In the genomic region with DNA sequence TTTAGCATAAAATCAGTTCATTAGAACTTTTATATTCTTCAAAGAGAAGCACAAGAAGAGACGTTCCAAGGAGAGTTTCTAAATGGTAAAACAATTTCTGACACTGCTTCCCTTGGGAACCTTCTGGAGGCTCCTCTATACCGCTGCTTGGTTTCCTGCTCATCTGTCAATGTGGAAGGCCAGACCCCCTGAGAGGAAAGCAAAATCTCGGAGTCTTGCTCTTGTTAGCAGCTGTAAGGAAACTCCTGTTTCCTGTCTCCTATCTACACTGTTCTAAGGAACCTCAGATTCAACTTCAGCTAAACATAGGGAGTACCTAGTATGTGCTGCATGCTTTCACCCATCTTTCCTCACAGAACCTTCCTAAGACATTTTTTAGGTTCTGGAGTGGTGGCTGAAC, we compare ENCODE assay signal across 17 cellular contexts.
DNase-seq lines count a peak whose midpoint lies in the region; ATAC-seq and TF ChIP-seq lines count a peak whose summit lies in the region.
"Had no signal": no experiment of that assay in that cellular context is flagged by ENCODE, and none has a peak within 500 bp of the region (broad histone marks: within the 10 kb centered on the region; RNA-seq: fewer than 3 reads in every experiment).

No MANE protein-coding gene starts in this region.

- no peak overlapping the region for H2BK120ac ChIP-seq in mesendoderm (ENCODE audit: low read depth, low read length)

- peaks cover 39% of the 10 kb centered on the region for H3K4me1 Mint-ChIP-seq in endothelial cell (ENCODE audit: unreplicated experiment)

- no peak overlapping the region for H3K4me3 ChIP-seq in BLaER1 treated with 17β-estradiol and CSF1 and Interleukin-3, amounts not matched to agents 10 nM and 100 nM
- H3K4me3 ChIP-seq in mesendoderm (ENCODE audit: low read length): no peak overlapping the region
- H3K4me3 ChIP-seq: GM12878 had no signal

- peak overlapping the region in 9 of 11 experiments; percentile 20 to 72 (median 61); a peak in 18 of 22 replicates for H3K4me2 ChIP-seq in BLaER1 treated with 17β-estradiol and CSF1 and Interleukin-3, amounts not matched to agents 10 nM and 100 nM
- no peak overlapping the region for H3K4me2 ChIP-seq in mesendoderm (ENCODE audit: low read length)

- H3K18ac ChIP-seq in mesendoderm (ENCODE audit: low read length): no peak overlapping the region

- H4K20me1 ChIP-seq in BLaER1 treated with 17β-estradiol and CSF1 and Interleukin-3, amounts not matched to agents 10 nM and 100 nM: no peaks in the 10 kb centered on the region

- no peaks in the 10 kb centered on the region for H3K27me3 ChIP-seq in BLaER1 treated with 17β-estradiol and CSF1 and Interleukin-3, amounts not matched to agents 10 nM and 100 nM
- H3K27me3 ChIP-seq in mesendoderm (ENCODE audit: insufficient read depth, low read length, poor library complexity): no peaks in the 10 kb centered on the region

- H2BK5ac ChIP-seq in mesendoderm (ENCODE audit: low read length): no peak overlapping the region

- H3K4me3 Mint-ChIP-seq in endothelial cell (ENCODE audit: unreplicated experiment): peak overlapping the region; percentile 19
- H3K4me3 Mint-ChIP-seq: CD8-positive, alpha-beta T cell; HFFc6 had no signal

- peaks cover 3 to 17% (median 8%) of the 10 kb centered on the region in 11 experiments; a peak in 14 of 22 replicates for H3K9me3 ChIP-seq in BLaER1 treated with 17β-estradiol and CSF1 and Interleukin-3, amounts not matched to agents 10 nM and 100 nM (replicated peaks in 1 of 11)

- no CpG with 5 or more reads among the region's 3 CpGs for WGBS in mesendoderm (ENCODE audit: extremely low coverage, insufficient coverage, low lambda C conversion rate)

- peaks cover 6% of the 10 kb centered on the region for H3K36me3 Mint-ChIP-seq in endothelial cell (ENCODE audit: low read depth, unreplicated experiment)
- H3K36me3 Mint-ChIP-seq: CD8-positive, alpha-beta T cell had no signal

- no peak overlapping the region for H2AK5ac ChIP-seq in mesendoderm (ENCODE audit: low read length)

- H3K79me1 ChIP-seq in mesendoderm (ENCODE audit: low read length): no peaks in the 10 kb centered on the region

- no peak overlapping the region for H3K56ac ChIP-seq in mesendoderm (ENCODE audit: low read length)

- H3K9ac ChIP-seq in BLaER1 treated with 17β-estradiol and CSF1 and Interleukin-3, amounts not matched to agents 10 nM and 100 nM: no peak overlapping the region
- H3K9ac ChIP-seq in mesendoderm (ENCODE audit: low read length): no peak overlapping the region

- peak; percentile 43 for DNase-seq in endothelial cell (ENCODE audit: low spot score)
- no peak for DNase-seq in left lobe of liver (ENCODE audit: low spot score)
- no peak for DNase-seq in mesendoderm
- DNase-seq in effector CD8-positive, alpha-beta T cell (lab: John Stamatoyannopoulos, UW): no peak
- no peak for DNase-seq in activated CD4-positive, alpha-beta T cell treated with anti-CD3 and anti-CD28 coated beads for 1 hour
- DNase-seq: AML-193; Calu3; CD8-positive, alpha-beta T cell; DMS79 treated with DMSO at 0.1 percent for 48 hours; GOT3; H7; HFFc6; IMR-90 had no signal

- H2BK15ac ChIP-seq in mesendoderm (replicated peaks; ENCODE audit: low read depth): no peak overlapping the region

- no peaks in the 10 kb centered on the region for H3K27me3 Mint-ChIP-seq in endothelial cell (ENCODE audit: unreplicated experiment)

- no peaks in the 10 kb centered on the region for H3K36me3 ChIP-seq in BLaER1 treated with 17β-estradiol and CSF1 and Interleukin-3, amounts not matched to agents 10 nM and 100 nM
- no peaks in the 10 kb centered on the region for H3K36me3 ChIP-seq in mesendoderm (ENCODE audit: control insufficient read depth, insufficient read depth, low read length)

- peak overlapping the region; percentile 96 for H3K27ac Mint-ChIP-seq in endothelial cell (ENCODE audit: unreplicated experiment)
- H3K27ac Mint-ChIP-seq: CD8-positive, alpha-beta T cell; HFFc6 had no signal

- H3K79me2 ChIP-seq in mesendoderm (ENCODE audit: control insufficient read depth, insufficient read depth, low read length): no peaks in the 10 kb centered on the region

- peak; percentile 31 for ATAC-seq in left lobe of liver
- ATAC-seq: CD8-positive, alpha-beta T cell; GM12878; HCT116 had no signal

- H3K23ac ChIP-seq in mesendoderm (ENCODE audit: low read length): no peak overlapping the region

- no peak overlapping the region for H3K4ac ChIP-seq in mesendoderm (ENCODE audit: low read depth, low read length)

- H4K5ac ChIP-seq in mesendoderm (ENCODE audit: low read length): no peak overlapping the region

- TF ChIP-seq CTCF in endothelial cell (IDR thresholded peaks at IDR 0.05; ENCODE audit: unreplicated experiment): no peak

- no peaks in the 10 kb centered on the region for H3K9me3 Mint-ChIP-seq in endothelial cell (ENCODE audit: unreplicated experiment)
- H3K9me3 Mint-ChIP-seq: HFFc6 had no signal

- H3K4me1 ChIP-seq in BLaER1 treated with 17β-estradiol and CSF1 and Interleukin-3, amounts not matched to agents 10 nM and 100 nM: peaks cover 0 to 22% (median 18%) of the 10 kb centered on the region in 10 experiments; a peak in 16 of 20 replicates
- H3K4me1 ChIP-seq in mesendoderm (ENCODE audit: control insufficient read depth, low read depth, low read length): peaks cover 7% of the 10 kb centered on the region

- H4K8ac ChIP-seq in mesendoderm (ENCODE audit: low read depth, low read length): no peak overlapping the region

- peak overlapping the region in 4 of 11 experiments; percentile 6 to 51 (median 26); a peak in 5 of 22 replicates for H3K27ac ChIP-seq in BLaER1 treated with 17β-estradiol and CSF1 and Interleukin-3, amounts not matched to agents 10 nM and 100 nM
- H3K27ac ChIP-seq in mesendoderm (ENCODE audit: low read depth, low read length): no peak overlapping the region
- H3K27ac ChIP-seq: HL-60 had no signal
